Comparison of ENCODE assay signal across 17 cellular contexts in genomic region chr4:75344915-75345314, GRCh38.
DNase-seq lines count a peak whose midpoint lies in the region; ATAC-seq and TF ChIP-seq lines count a peak whose summit lies in the region.
"Had no signal": no experiment of that assay in that cellular context is flagged by ENCODE, and none has a peak within 500 bp of the region (broad histone marks: within the 10 kb centered on the region; RNA-seq: fewer than 3 reads in every experiment).

No MANE protein-coding gene starts in this region.

- H3K27ac ChIP-seq in brain microvascular endothelial cell (peak overlapping the region; percentile 78), gastroesophageal sphincter (no peak overlapping the region)
- H3K27ac ChIP-seq: VCaP had no signal

- DNase-seq in AG09309 (ENCODE audit: low read depth) = peak; percentile 2
- peak; percentile 3 for DNase-seq in HT-29 (ENCODE audit: low spot score)
- peak; percentile 72 for DNase-seq in brain microvascular endothelial cell
- DNase-seq in mesothelial cell of epicardium (ENCODE audit: low spot score in 2 of 2, unreplicated experiment in 2 of 2) = no peak
- no peak for DNase-seq in NCI-H187 (lab: John Stamatoyannopoulos, UW)
- no peak for DNase-seq in OCI-M1 (lab: John Stamatoyannopoulos, UW)
- DNase-seq: activated naive CD4-positive, alpha-beta T cell; DMS153; erythroblast; MM.1S; NK-92 treated with Interleukin-12 subunit alpha and Interleukin-12 subunit beta, amount 100 ng/mL, for 24 hours; nucleus accumbens had no signal

- TF ChIP-seq EP300 in gastroesophageal sphincter (IDR thresholded peaks at IDR 0.05) = no peak

- no peak overlapping the region for H3K4me3 Mint-ChIP-seq in mesothelial cell of epicardium
- H3K4me3 Mint-ChIP-seq: B cell, memory B cell had no signal

- H3K36me3 ChIP-seq in brain microvascular endothelial cell (replicated peaks) (no peaks in the 10 kb centered on the region), gastroesophageal sphincter (no peaks in the 10 kb centered on the region)

- TF ChIP-seq CTCF in AG09309 (IDR thresholded peaks at IDR 0.05; ENCODE audit: control insufficient read depth, insufficient read depth, low read depth, low read length, missing control alignments) = no peak
- no peak for TF ChIP-seq CTCF in brain microvascular endothelial cell (IDR thresholded peaks at IDR 0.05; ENCODE audit: low read depth, low read length, missing control alignments)
- no peak for TF ChIP-seq CTCF in mesothelial cell of epicardium (IDR thresholded peaks at IDR 0.05; ENCODE audit: unreplicated experiment)
- TF ChIP-seq CTCF in gastroesophageal sphincter (IDR thresholded peaks at IDR 0.05) = no peak

- H3K4me3 ChIP-seq in AG09309 (ENCODE audit: control insufficient read depth, low read depth, low read length) (no peak overlapping the region), brain microvascular endothelial cell (ENCODE audit: low read depth, low read length) (no peak overlapping the region), gastroesophageal sphincter (no peak overlapping the region)

- no peaks in the 10 kb centered on the region for H3K9me3 ChIP-seq in gastroesophageal sphincter

- 46 to 51% methylated on average over 5 of the region's 5 CpGs for WGBS in gastroesophageal sphincter (ENCODE audit: low coverage in 1 of 2), 2 donors

- no peak for TF ChIP-seq POLR2A in gastroesophageal sphincter (IDR thresholded peaks at IDR 0.05)

- no peaks in the 10 kb centered on the region for H3K36me3 Mint-ChIP-seq in mesothelial cell of epicardium
- H3K36me3 Mint-ChIP-seq: memory B cell had no signal

- ATAC-seq in gastroesophageal sphincter = no peak
- ATAC-seq in HG03378 (IDR thresholded peaks at IDR 0.05; ENCODE audit: unreplicated experiment) = no peak

- H3K4me1 ChIP-seq in gastroesophageal sphincter = no peaks in the 10 kb centered on the region

- no peaks in the 10 kb centered on the region for H3K9me3 Mint-ChIP-seq in mesothelial cell of epicardium
- H3K9me3 Mint-ChIP-seq: memory B cell had no signal

- H3K4me1 Mint-ChIP-seq in mesothelial cell of epicardium = no peaks in the 10 kb centered on the region
- H3K4me1 Mint-ChIP-seq: B cell, memory B cell had no signal

- in situ Hi-C loops in brain microvascular endothelial cell (cut with HindIII; ENCODE audit: low pct_ligation_motif_present, low sequenced_read_pairs) = no loop called here

- H3K27me3 ChIP-seq in brain microvascular endothelial cell (replicated peaks) (no peaks in the 10 kb centered on the region), gastroesophageal sphincter (no peaks in the 10 kb centered on the region)

- H3K27me3 Mint-ChIP-seq in mesothelial cell of epicardium (ENCODE audit: low read depth) = peaks cover 17% of the 10 kb centered on the region

- peak overlapping the region; percentile 55 for H3K27ac Mint-ChIP-seq in mesothelial cell of epicardium
- H3K27ac Mint-ChIP-seq: B cell, memory B cell had no signal

Comparison
In these comparisons a context has a peak if more than half of its experiments do, and no peak if none do; other contexts are left out.
1. DNase-seq: peak in AG09309 (single experiment), HT-29 (single experiment) and brain microvascular endothelial cell (single experiment); none in mesothelial cell of epicardium (0 of 2), NCI-H187 (0 of 2) and OCI-M1 (single experiment).